8 cellular contexts compared by ENCODE assay signal in genomic region chr12:53231859-53232640, GRCh38. TPM values are rescaled to one million over a fixed set of nuclear protein-coding genes. Genes with fewer than 3 reads are reported as not detected.
DNase-seq lines count a peak whose midpoint lies in the region; ATAC-seq and TF ChIP-seq lines count a peak whose summit lies in the region.

TSS of gene RARG (minus strand) at chr12:53232209. CDS start at chr12:53227545, 4,664 bp downstream.

- H3K4me1 ChIP-seq in parathyroid adenoma: peaks cover 17% of the 10 kb centered on the region

- peak; percentile 80 to 83 for ATAC-seq in activated naive CD4-positive, alpha-beta T cell treated with anti-CD3 and anti-CD28 coated beads, Interleukin-2, amount 50 U/mL, for 72 hours
- ATAC-seq in GM18868 (IDR thresholded peaks at IDR 0.05; ENCODE audit: unreplicated experiment): no peak

- H3K36me3 ChIP-seq in parathyroid adenoma (ENCODE audit: control insufficient read depth, insufficient read depth, low read length): no peaks in the 10 kb centered on the region

- peak within 1 kb of the TSS; percentile 45 to 63 for H3K27ac Mint-ChIP-seq in activated naive CD4-positive, alpha-beta T cell treated with anti-CD3 and anti-CD28 coated beads, Interleukin-2, amount 50 U/mL, for 72 hours
- peak within 1 kb of the TSS; percentile 44 for H3K27ac Mint-ChIP-seq in glutamatergic neuron (ENCODE audit: unreplicated experiment)

- H3K79me2 ChIP-seq in parathyroid adenoma: no peaks in the 10 kb centered on the region

- H3K9me3 ChIP-seq in parathyroid adenoma (ENCODE audit: control insufficient read depth, low read length): no peaks in the 10 kb centered on the region

- TF ChIP-seq POLR2A in Raji (IDR thresholded peaks at IDR 0.05; ENCODE audit: insufficient read depth, low read depth, low read length): 0 out of 2 replicates have a peak, but pooled peaks have one; percentile 16

- peaks cover 20% of the 10 kb centered on the region for H3K4me1 Mint-ChIP-seq in glutamatergic neuron (ENCODE audit: low read depth, unreplicated experiment)

- no peaks in the 10 kb centered on the region for H3K27me3 ChIP-seq in parathyroid adenoma (ENCODE audit: control insufficient read depth, insufficient read depth, low read length)

- H3K27ac ChIP-seq in parathyroid adenoma: peak within 1 kb of the TSS; percentile 75

- DNase-seq in NOMO-1 treated with DMSO at 0.1 percent for 48 hours (lab: John Stamatoyannopoulos, UW; ENCODE audit: unreplicated experiment): peak; percentile 23
- DNase-seq in NOMO-1 treated with dmso at 0.1 percent for 144 hours (lab: John Stamatoyannopoulos, UW; ENCODE audit: unreplicated experiment): no peak
- peak; percentile 65 to 80 for DNase-seq in activated naive CD4-positive, alpha-beta T cell treated with anti-CD3 and anti-CD28 coated beads, Interleukin-2, amount 50 U/mL, for 72 hours (ENCODE audit: low spot score in 2 of 2)
- no peak for DNase-seq in glutamatergic neuron
- no peak for DNase-seq in NCI-H187 treated with DMSO at 0.1 percent for 48 hours (lab: John Stamatoyannopoulos, UW)

- no peak for TF ChIP-seq CTCF in glutamatergic neuron (IDR thresholded peaks at IDR 0.05; ENCODE audit: partially characterized antibody, unreplicated experiment)
- peak; percentile 17 for TF ChIP-seq CTCF in parathyroid adenoma (IDR thresholded peaks at IDR 0.05)

- peak within 1 kb of the TSS; percentile 93 for H3K4me2 ChIP-seq in parathyroid adenoma (ENCODE audit: low read length)

- peak within 1 kb of the TSS; percentile 75 for H3K4me3 ChIP-seq in parathyroid adenoma (ENCODE audit: low read depth, low read length)

- H3K36me3 Mint-ChIP-seq in activated naive CD4-positive, alpha-beta T cell treated with anti-CD3 and anti-CD28 coated beads, Interleukin-2, amount 50 U/mL, for 72 hours: no peaks in the 10 kb centered on the region
- H3K36me3 Mint-ChIP-seq in glutamatergic neuron (ENCODE audit: unreplicated experiment): no peaks in the 10 kb centered on the region

- H3K27me3 Mint-ChIP-seq in glutamatergic neuron (ENCODE audit: unreplicated experiment): peaks cover 20% of the 10 kb centered on the region

- H2AFZ ChIP-seq in parathyroid adenoma: peak within 1 kb of the TSS; percentile 95

- H3K4me3 Mint-ChIP-seq in glutamatergic neuron (ENCODE audit: unreplicated experiment): peak within 1 kb of the TSS; percentile 68

- H3K9ac ChIP-seq in parathyroid adenoma: peak within 1 kb of the TSS; percentile 43

- no peaks in the 10 kb centered on the region for H3K9me3 Mint-ChIP-seq in activated naive CD4-positive, alpha-beta T cell treated with anti-CD3 and anti-CD28 coated beads, Interleukin-2, amount 50 U/mL, for 72 hours
- H3K9me3 Mint-ChIP-seq in glutamatergic neuron (ENCODE audit: unreplicated experiment): peaks cover 3% of the 10 kb centered on the region

RNA-seq across cellular contexts. Expression of gene RARG, which starts in this region (rescaled TPM):
- total RNA-seq in activated naive CD4-positive, alpha-beta T cell treated with anti-CD3 and anti-CD28 coated beads, Interleukin-2, amount 50 U/mL, for 72 hours: 10 to 100 TPM; 15.5 to 23.5 TPM
- total RNA-seq in glutamatergic neuron (ENCODE audit: unreplicated experiment): 0.27 TPM

Comparison
In these comparisons a context has a peak if more than half of its experiments do, and no peak if none do; other contexts are left out.
1. RNA of gene RARG (total RNA-seq): 15.5 to 23.5 TPM in activated naive CD4-positive, alpha-beta T cell treated with anti-CD3 and anti-CD28 coated beads, Interleukin-2, amount 50 U/mL, for 72 hours; 0.27 TPM in glutamatergic neuron (single experiment); every median in the first group is over 10 times any median in the second.
2. DNase-seq: peak in NOMO-1 treated with DMSO at 0.1 percent for 48 hours (single experiment) and activated naive CD4-positive, alpha-beta T cell treated with anti-CD3 and anti-CD28 coated beads, Interleukin-2, amount 50 U/mL, for 72 hours (2 of 2); none in NOMO-1 treated with dmso at 0.1 percent for 144 hours (single experiment), glutamatergic neuron (single experiment) and NCI-H187 treated with DMSO at 0.1 percent for 48 hours (single experiment).